ENCODE assay signal across 11 cellular contexts in the genomic region with DNA sequence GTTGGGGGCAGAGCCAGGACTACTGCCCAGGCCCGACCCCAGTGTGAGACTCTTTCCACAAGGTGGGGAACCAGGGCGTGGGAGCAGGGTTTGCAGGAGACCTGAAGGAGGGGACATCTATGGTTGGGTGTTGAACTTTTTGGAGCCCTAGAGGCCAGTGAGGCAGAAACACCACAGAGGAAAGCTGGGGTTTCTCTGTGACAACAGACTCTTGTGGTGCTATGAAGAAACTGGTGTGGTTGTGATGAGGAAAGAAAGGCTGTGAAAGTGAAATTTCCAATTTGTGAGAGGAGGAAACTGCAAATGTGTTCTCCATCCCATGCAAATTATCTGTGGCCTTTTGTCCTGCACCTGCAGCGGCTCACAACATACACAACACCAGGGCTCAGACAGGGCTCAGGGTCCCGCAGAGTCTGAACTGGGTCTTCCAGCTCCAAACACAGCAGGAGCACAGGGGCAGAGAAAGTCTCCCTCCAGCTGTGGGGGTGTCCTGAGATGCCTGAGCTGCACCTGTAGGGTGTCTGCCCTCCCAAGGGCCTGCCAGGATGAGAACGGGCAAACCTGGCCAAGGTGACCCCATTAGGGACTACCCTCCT. TPM values are rescaled to one million over a fixed set of nuclear protein-coding genes. Genes with fewer than 3 reads are reported as not detected.
A peak's percentile ranks its signal among the peaks of the same experiment; 100 is the strongest.
DNase-seq lines count a peak whose midpoint lies in the region; ATAC-seq and TF ChIP-seq lines count a peak whose summit lies in the region.
"Had no signal": no experiment of that assay in that cellular context is flagged by ENCODE, and none has a peak within 500 bp of the region (broad histone marks: within the 10 kb centered on the region; RNA-seq: fewer than 3 reads in every experiment).

No MANE protein-coding gene starts in this region.

- H3K27me3 ChIP-seq in BE2C = no peaks in the 10 kb centered on the region

- no peaks in the 10 kb centered on the region for H3K36me3 ChIP-seq in BE2C
- H3K36me3 ChIP-seq: thoracic aorta had no signal

- H3K9me3 ChIP-seq in BE2C = no peaks in the 10 kb centered on the region
- H3K9me3 ChIP-seq: thoracic aorta had no signal

- peak overlapping the region; percentile 57 for H3K4me3 Mint-ChIP-seq in activated B cell treated with CpG ODN at 0.5 μM for 24 hours

- peak overlapping the region; percentile 31 for H3K4me3 ChIP-seq in GM12875 (ENCODE audit: low read depth, low read length)
- no peak overlapping the region for H3K4me3 ChIP-seq in BE2C (ENCODE audit: low read depth, low read length)
- H3K4me3 ChIP-seq: thoracic aorta had no signal

- peak overlapping the region; percentile 100 for H3K27ac Mint-ChIP-seq in activated B cell treated with CpG ODN at 0.5 μM for 24 hours

- DNase-seq in activated B cell treated with CpG ODN at 0.5 μM for 24 hours (peak; percentile 58), T-helper 1 cell (no peak), OCI-M1 (lab: John Stamatoyannopoulos, UW) (no peak), NCI-H748 (lab: John Stamatoyannopoulos, UW; ENCODE audit: unreplicated experiment) (no peak), BE2C (no peak)
- DNase-seq: right cardiac atrium, T-helper 9 cell had no signal

- POLR2A ChIA-PET in activated B cell treated with CpG ODN at 0.5 μM for 24 hours (lab: Charles Lee) = interaction anchor here (0.5 to 17.3 kb wide), 34 partner anchors 8 to 377 kb away, joined by 3 to 975 read pairs (median 5); a partner anchor contains a TSS

- ATAC-seq in GM19395 (IDR thresholded peaks at IDR 0.05; ENCODE audit: unreplicated experiment) (peak; percentile 65), HG03025 (IDR thresholded peaks at IDR 0.05; ENCODE audit: low FRiP score, unreplicated experiment) (peak; percentile 72), activated B cell treated with CpG ODN at 0.5 μM for 24 hours (ENCODE audit: low read depth) (peak; percentile 52)

- H3K36me3 Mint-ChIP-seq in activated B cell treated with CpG ODN at 0.5 μM for 24 hours (ENCODE audit: low read depth) = peaks cover 2% of the 10 kb centered on the region

- intact Hi-C loops in activated B cell treated with CpG ODN at 0.5 μM for 24 hours (cut with micrococcal nuclease) = loop anchor here (1.0 to 2.0 kb wide), 6 partner anchors 11 to 337 kb away; a partner anchor contains a TSS

- peaks cover 91% of the 10 kb centered on the region for H3K4me1 Mint-ChIP-seq in activated B cell treated with CpG ODN at 0.5 μM for 24 hours

- H3K9me3 Mint-ChIP-seq in activated B cell treated with CpG ODN at 0.5 μM for 24 hours = no peaks in the 10 kb centered on the region

- peaks cover 6% of the 10 kb centered on the region for H3K4me1 ChIP-seq in BE2C

- peak; percentile 13; the same call in 1 of the 2 replicates for TF ChIP-seq CTCF in GM12875 (IDR thresholded peaks at IDR 0.05; ENCODE audit: borderline replicate concordance, insufficient read depth, low read depth, low read length)
- TF ChIP-seq CTCF in activated B cell treated with CpG ODN at 0.5 μM for 24 hours (IDR thresholded peaks at IDR 0.05) = no peak
- TF ChIP-seq CTCF in BE2C (IDR thresholded peaks at IDR 0.05; ENCODE audit: low read depth, low read length) = no peak

- H3K27me3 Mint-ChIP-seq in activated B cell treated with CpG ODN at 0.5 μM for 24 hours = no peaks in the 10 kb centered on the region

- CTCF ChIA-PET in activated B cell treated with CpG ODN at 0.5 μM for 24 hours (lab: Charles Lee) = interaction anchor here (0.8 to 10.7 kb wide), 6 partner anchors 15 to 498 kb away, joined by 3 to 103 read pairs (median 4); no protein-coding TSS in a partner anchor

RNA-seq across cellular contexts. Expression of a gene that starts 51.4 kb away (rescaled TPM):
- 315 TPM in 2 replicates for total RNA-seq in activated B cell treated with CpG ODN at 0.5 μM for 24 hours
- polyA plus RNA-seq in BE2C (2012; ENCODE audit: insufficient read depth, insufficient read length, low read depth) = 81.4 TPM
